1 cellular context compared by ENCODE assay signal in the genomic region with DNA sequence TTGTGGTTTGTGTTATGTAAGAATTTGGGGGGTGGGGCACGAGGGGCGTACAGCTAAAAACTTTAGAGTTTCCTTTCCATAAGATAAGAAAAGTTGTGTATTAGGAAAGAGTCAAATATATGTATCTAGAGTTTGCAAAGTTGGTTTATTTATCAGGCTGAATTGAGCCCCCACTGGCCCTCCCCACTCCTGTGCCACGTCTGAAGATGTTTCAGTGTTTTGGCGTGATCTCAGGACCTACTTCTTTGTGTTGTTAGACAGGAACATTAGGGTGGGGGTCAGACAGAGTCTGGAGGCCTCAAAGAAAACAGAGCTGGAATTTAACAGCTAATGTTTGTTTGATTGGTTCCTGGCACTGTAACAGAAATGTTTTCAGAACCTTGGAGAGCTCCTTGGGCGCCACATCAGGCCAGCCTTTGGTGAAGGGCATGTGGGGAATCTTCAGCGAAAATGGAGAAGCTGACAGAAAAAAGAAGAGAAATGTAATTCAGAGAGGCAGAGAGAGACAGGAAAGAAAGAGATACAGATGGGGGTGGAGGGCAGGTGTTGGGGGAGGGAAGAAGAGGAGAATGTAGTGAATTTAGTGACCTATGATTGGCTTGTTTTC.
TF ChIP-seq lines count a peak whose summit lies in the region.

No MANE protein-coding gene starts in this region.

TF ChIP-seq in HepG2, 621 proteins besides CTCF, POLR2A, EP300 and RAD21 (continued from another document and continues in another):
- TF ChIP-seq ZBTB42 (CRISPR knock-in tag; IDR thresholded peaks at IDR 0.05) (0 out of 2 replicates have a peak, but pooled peaks have one; percentile 33), CBFB (CRISPR knock-in tag; IDR thresholded peaks at IDR 0.05) (no peak), NFRKB (IDR thresholded peaks at IDR 0.05) (no peak), KAT7 (CRISPR knock-in tag; IDR thresholded peaks at IDR 0.05; ENCODE audit: borderline replicate concordance) (no peak), ZNF225 (CRISPR knock-in tag; IDR thresholded peaks at IDR 0.05) (no peak; the same call in 1 of the 2 replicates), SOX13 (IDR thresholded peaks at IDR 0.05) (no peak), SOX13 (CRISPR knock-in tag; conservative IDR thresholded peaks at IDR 0.05 in 1 of 2, IDR thresholded peaks at IDR 0.05 in 1 of 2) (peak in 1 of 2 experiments; percentile 64; a peak in 2 of 4 replicates), CCAR2 (optimal IDR thresholded peaks at IDR 0.05; ENCODE audit: low read depth, low read length) (no peak), ZSCAN31 (CRISPR knock-in tag; IDR thresholded peaks at IDR 0.05; ENCODE audit: low read depth) (peak; percentile 59; the same call in 1 of the 2 replicates), STAT5B (CRISPR knock-in tag; IDR thresholded peaks at IDR 0.05) (0 out of 2 replicates have a peak, but pooled peaks have one; percentile 73), SRSF1 (optimal IDR thresholded peaks at IDR 0.05; ENCODE audit: low read depth, low read length) (no peak), ZNF713 (CRISPR knock-in tag; IDR thresholded peaks at IDR 0.05) (no peak), ZNF124 (CRISPR knock-in tag; IDR thresholded peaks at IDR 0.05) (peak; percentile 96; the same call in 1 of the 2 replicates), MIXL1 (CRISPR knock-in tag; IDR thresholded peaks at IDR 0.05) (peak; percentile 91), MTF2 (CRISPR knock-in tag; IDR thresholded peaks at IDR 0.05; ENCODE audit: borderline replicate concordance) (no peak), MATR3 (CRISPR knock-in tag; IDR thresholded peaks at IDR 0.05) (no peak), GPBP1L1 (CRISPR knock-in tag; IDR thresholded peaks at IDR 0.05) (no peak), ZNF441 (CRISPR knock-in tag; IDR thresholded peaks at IDR 0.05; ENCODE audit: borderline replicate concordance) (peak; percentile 90; the same call in 1 of the 2 replicates), ZNF251 (CRISPR knock-in tag; IDR thresholded peaks at IDR 0.05) (no peak), ZNF775 (CRISPR knock-in tag; IDR thresholded peaks at IDR 0.05; ENCODE audit: borderline replicate concordance) (peak; percentile 86; the same call in 1 of the 2 replicates), ZNF576 (CRISPR knock-in tag; IDR thresholded peaks at IDR 0.05) (no peak), ZNF274 (CRISPR knock-in tag; IDR thresholded peaks at IDR 0.05) (no peak), ATRX (CRISPR knock-in tag; IDR thresholded peaks at IDR 0.05; ENCODE audit: borderline replicate concordance) (no peak), ETS1 (CRISPR knock-in tag; IDR thresholded peaks at IDR 0.05) (peak; percentile 38; the same call in 1 of the 2 replicates), KDM6A (CRISPR knock-in tag; IDR thresholded peaks at IDR 0.05; ENCODE audit: low read depth) (no peak), ZNF891 (CRISPR knock-in tag; IDR thresholded peaks at IDR 0.05) (no peak), ZNF337 (CRISPR knock-in tag; IDR thresholded peaks at IDR 0.05; ENCODE audit: borderline replicate concordance, low read depth) (no peak), ELF4 (CRISPR knock-in tag; IDR thresholded peaks at IDR 0.05; ENCODE audit: borderline replicate concordance) (0 out of 2 replicates have a peak, but pooled peaks have one; percentile 76), NFATC3 (CRISPR knock-in tag; IDR thresholded peaks at IDR 0.05) (no peak; the same call in 1 of the 2 replicates), ZNF34 (CRISPR knock-in tag; IDR thresholded peaks at IDR 0.05; ENCODE audit: borderline replicate concordance) (no peak), ZNF709 (CRISPR knock-in tag; IDR thresholded peaks at IDR 0.05) (peak; percentile 91), GLI4 (CRISPR knock-in tag; IDR thresholded peaks at IDR 0.05; ENCODE audit: borderline replicate concordance) (peak; percentile 43; the same call in 1 of the 2 replicates), KLF6 (CRISPR knock-in tag; IDR thresholded peaks at IDR 0.05) (peak; percentile 99), DPF2 (CRISPR knock-in tag; IDR thresholded peaks at IDR 0.05; ENCODE audit: borderline replicate concordance, low read depth) (no peak)
- TF ChIP-seq, protein P1, sequence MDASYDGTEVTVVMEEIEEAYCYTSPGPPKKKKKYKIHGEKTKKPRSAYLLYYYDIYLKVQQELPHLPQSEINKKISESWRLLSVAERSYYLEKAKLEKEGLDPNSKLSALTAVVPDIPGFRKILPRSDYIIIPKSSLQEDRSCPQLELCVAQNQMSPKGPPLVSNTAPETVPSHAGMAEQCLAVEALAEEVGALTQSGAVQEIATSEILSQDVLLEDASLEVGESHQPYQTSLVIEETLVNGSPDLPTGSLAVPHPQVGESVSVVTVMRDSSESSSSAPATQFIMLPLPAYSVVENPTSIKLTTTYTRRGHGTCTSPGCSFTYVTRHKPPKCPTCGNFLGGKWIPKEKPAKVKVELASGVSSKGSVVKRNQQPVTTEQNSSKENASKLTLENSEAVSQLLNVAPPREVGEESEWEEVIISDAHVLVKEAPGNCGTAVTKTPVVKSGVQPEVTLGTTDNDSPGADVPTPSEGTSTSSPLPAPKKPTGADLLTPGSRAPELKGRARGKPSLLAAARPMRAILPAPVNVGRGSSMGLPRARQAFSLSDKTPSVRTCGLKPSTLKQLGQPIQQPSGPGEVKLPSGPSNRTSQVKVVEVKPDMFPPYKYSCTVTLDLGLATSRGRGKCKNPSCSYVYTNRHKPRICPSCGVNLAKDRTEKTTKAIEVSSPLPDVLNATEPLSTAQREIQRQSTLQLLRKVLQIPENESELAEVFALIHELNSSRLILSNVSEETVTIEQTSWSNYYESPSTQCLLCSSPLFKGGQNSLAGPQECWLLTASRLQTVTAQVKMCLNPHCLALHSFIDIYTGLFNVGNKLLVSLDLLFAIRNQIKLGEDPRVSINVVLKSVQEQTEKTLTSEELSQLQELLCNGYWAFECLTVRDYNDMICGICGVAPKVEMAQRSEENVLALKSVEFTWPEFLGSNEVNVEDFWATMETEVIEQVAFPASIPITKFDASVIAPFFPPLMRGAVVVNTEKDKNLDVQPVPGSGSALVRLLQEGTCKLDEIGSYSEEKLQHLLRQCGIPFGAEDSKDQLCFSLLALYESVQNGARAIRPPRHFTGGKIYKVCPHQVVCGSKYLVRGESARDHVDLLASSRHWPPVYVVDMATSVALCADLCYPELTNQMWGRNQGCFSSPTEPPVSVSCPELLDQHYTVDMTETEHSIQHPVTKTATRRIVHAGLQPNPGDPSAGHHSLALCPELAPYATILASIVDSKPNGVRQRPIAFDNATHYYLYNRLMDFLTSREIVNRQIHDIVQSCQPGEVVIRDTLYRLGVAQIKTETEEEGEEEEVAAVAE (CRISPR knock-in tag; IDR thresholded peaks at IDR 0.05; ENCODE audit: borderline replicate concordance) = peak; percentile 95
- TF ChIP-seq, protein P2, sequence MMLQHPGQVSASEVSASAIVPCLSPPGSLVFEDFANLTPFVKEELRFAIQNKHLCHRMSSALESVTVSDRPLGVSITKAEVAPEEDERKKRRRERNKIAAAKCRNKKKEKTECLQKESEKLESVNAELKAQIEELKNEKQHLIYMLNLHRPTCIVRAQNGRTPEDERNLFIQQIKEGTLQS (CRISPR knock-in tag; IDR thresholded peaks at IDR 0.05) = peak; percentile 49; the same call in 1 of the 2 replicates
- TF ChIP-seq, protein P3, sequence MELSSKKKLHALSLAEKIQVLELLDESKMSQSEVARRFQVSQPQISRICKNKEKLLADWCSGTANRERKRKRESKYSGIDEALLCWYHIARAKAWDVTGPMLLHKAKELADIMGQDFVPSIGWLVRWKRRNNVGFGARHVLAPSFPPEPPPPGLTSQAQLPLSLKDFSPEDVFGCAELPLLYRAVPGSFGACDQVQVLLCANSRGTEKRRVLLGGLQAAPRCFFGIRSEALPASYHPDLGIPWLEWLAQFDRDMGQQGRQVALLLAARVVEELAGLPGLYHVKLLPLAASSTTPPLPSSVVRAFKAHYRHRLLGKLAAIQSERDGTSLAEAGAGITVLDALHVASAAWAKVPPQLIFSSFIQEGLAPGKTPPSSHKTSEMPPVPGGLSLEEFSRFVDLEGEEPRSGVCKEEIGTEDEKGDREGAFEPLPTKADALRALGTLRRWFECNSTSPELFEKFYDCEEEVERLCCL (CRISPR knock-in tag; IDR thresholded peaks at IDR 0.05; ENCODE audit: borderline replicate concordance) = peak; percentile 82; the same call in 1 of the 2 replicates
- TF ChIP-seq, protein P4, sequence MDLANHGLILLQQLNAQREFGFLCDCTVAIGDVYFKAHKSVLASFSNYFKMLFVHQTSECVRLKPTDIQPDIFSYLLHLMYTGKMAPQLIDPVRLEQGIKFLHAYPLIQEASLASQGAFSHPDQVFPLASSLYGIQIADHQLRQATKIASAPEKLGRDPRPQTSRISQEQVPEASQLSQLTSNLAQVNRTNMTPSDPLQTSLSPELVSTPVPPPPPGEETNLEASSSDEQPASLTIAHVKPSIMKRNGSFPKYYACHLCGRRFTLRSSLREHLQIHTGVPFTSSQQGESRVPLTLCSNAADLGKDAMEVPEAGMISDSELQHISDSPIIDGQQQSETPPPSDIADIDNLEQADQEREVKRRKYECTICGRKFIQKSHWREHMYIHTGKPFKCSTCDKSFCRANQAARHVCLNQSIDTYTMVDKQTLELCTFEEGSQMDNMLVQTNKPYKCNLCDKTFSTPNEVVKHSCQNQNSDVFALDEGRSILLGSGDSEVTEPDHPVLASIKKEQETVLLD (CRISPR knock-in tag; IDR thresholded peaks at IDR 0.05; ENCODE audit: low read depth) = no peak; the same call in 1 of the 2 replicates
- TF ChIP-seq, protein P5, sequence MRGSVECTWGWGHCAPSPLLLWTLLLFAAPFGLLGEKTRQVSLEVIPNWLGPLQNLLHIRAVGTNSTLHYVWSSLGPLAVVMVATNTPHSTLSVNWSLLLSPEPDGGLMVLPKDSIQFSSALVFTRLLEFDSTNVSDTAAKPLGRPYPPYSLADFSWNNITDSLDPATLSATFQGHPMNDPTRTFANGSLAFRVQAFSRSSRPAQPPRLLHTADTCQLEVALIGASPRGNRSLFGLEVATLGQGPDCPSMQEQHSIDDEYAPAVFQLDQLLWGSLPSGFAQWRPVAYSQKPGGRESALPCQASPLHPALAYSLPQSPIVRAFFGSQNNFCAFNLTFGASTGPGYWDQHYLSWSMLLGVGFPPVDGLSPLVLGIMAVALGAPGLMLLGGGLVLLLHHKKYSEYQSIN (CRISPR knock-in tag; IDR thresholded peaks at IDR 0.05; ENCODE audit: borderline replicate concordance) = no peak
- TF ChIP-seq, protein P6, sequence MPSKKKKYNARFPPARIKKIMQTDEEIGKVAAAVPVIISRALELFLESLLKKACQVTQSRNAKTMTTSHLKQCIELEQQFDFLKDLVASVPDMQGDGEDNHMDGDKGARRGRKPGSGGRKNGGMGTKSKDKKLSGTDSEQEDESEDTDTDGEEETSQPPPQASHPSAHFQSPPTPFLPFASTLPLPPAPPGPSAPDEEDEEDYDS (CRISPR knock-in tag; IDR thresholded peaks at IDR 0.05) = peak; percentile 60; the same call in 1 of the 2 replicates
- TF ChIP-seq, protein P7, sequence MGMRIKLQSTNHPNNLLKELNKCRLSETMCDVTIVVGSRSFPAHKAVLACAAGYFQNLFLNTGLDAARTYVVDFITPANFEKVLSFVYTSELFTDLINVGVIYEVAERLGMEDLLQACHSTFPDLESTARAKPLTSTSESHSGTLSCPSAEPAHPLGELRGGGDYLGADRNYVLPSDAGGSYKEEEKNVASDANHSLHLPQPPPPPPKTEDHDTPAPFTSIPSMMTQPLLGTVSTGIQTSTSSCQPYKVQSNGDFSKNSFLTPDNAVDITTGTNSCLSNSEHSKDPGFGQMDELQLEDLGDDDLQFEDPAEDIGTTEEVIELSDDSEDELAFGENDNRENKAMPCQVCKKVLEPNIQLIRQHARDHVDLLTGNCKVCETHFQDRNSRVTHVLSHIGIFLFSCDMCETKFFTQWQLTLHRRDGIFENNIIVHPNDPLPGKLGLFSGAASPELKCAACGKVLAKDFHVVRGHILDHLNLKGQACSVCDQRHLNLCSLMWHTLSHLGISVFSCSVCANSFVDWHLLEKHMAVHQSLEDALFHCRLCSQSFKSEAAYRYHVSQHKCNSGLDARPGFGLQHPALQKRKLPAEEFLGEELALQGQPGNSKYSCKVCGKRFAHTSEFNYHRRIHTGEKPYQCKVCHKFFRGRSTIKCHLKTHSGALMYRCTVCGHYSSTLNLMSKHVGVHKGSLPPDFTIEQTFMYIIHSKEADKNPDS (CRISPR knock-in tag; IDR thresholded peaks at IDR 0.05) = no peak
- TF ChIP-seq, protein P8, sequence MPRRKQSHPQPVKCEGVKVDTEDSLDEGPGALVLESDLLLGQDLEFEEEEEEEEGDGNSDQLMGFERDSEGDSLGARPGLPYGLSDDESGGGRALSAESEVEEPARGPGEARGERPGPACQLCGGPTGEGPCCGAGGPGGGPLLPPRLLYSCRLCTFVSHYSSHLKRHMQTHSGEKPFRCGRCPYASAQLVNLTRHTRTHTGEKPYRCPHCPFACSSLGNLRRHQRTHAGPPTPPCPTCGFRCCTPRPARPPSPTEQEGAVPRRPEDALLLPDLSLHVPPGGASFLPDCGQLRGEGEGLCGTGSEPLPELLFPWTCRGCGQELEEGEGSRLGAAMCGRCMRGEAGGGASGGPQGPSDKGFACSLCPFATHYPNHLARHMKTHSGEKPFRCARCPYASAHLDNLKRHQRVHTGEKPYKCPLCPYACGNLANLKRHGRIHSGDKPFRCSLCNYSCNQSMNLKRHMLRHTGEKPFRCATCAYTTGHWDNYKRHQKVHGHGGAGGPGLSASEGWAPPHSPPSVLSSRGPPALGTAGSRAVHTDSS (CRISPR knock-in tag; conservative IDR thresholded peaks at IDR 0.05) = no peak
